1 cellular context compared by ENCODE assay signal in genomic region chr16:89159174-89159849, GRCh38.
TF ChIP-seq lines count a peak whose summit lies in the region.

No MANE protein-coding gene starts in this region.

TF ChIP-seq in HepG2, 621 proteins besides CTCF, POLR2A, EP300 and RAD21 (continued from another document and continues in another):
- peak; percentile 60; the same call in 1 of the 2 replicates for TF ChIP-seq ZNF280D (CRISPR knock-in tag; IDR thresholded peaks at IDR 0.05)
- TF ChIP-seq XRCC5 (optimal IDR thresholded peaks at IDR 0.05; ENCODE audit: low read length): no peak
- TF ChIP-seq RBFOX2 (IDR thresholded peaks at IDR 0.05; ENCODE audit: low read depth, low read length): no peak
- TF ChIP-seq, protein P1, sequence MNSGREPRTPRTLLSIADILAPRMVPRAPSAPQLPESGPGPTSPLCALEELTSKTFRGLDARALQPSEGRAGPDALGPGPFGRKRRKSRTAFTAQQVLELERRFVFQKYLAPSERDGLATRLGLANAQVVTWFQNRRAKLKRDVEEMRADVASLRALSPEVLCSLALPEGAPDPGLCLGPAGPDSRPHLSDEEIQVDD (CRISPR knock-in tag; IDR thresholded peaks at IDR 0.05; ENCODE audit: borderline replicate concordance): peak; percentile 81; the same call in 1 of the 2 replicates
- TF ChIP-seq ZBTB38 (CRISPR knock-in tag; IDR thresholded peaks at IDR 0.05): peak; percentile 91
- TF ChIP-seq KLF11 (CRISPR knock-in tag; IDR thresholded peaks at IDR 0.05): peak; percentile 66; the same call in 1 of the 2 replicates
- TF ChIP-seq ZBTB46 (CRISPR knock-in tag; IDR thresholded peaks at IDR 0.05; ENCODE audit: borderline replicate concordance): no peak; the same call in 1 of the 2 replicates
- TF ChIP-seq EEA1 (CRISPR knock-in tag; IDR thresholded peaks at IDR 0.05; ENCODE audit: borderline replicate concordance): peak; percentile 58; the same call in 1 of the 2 replicates
- TF ChIP-seq, protein P2, sequence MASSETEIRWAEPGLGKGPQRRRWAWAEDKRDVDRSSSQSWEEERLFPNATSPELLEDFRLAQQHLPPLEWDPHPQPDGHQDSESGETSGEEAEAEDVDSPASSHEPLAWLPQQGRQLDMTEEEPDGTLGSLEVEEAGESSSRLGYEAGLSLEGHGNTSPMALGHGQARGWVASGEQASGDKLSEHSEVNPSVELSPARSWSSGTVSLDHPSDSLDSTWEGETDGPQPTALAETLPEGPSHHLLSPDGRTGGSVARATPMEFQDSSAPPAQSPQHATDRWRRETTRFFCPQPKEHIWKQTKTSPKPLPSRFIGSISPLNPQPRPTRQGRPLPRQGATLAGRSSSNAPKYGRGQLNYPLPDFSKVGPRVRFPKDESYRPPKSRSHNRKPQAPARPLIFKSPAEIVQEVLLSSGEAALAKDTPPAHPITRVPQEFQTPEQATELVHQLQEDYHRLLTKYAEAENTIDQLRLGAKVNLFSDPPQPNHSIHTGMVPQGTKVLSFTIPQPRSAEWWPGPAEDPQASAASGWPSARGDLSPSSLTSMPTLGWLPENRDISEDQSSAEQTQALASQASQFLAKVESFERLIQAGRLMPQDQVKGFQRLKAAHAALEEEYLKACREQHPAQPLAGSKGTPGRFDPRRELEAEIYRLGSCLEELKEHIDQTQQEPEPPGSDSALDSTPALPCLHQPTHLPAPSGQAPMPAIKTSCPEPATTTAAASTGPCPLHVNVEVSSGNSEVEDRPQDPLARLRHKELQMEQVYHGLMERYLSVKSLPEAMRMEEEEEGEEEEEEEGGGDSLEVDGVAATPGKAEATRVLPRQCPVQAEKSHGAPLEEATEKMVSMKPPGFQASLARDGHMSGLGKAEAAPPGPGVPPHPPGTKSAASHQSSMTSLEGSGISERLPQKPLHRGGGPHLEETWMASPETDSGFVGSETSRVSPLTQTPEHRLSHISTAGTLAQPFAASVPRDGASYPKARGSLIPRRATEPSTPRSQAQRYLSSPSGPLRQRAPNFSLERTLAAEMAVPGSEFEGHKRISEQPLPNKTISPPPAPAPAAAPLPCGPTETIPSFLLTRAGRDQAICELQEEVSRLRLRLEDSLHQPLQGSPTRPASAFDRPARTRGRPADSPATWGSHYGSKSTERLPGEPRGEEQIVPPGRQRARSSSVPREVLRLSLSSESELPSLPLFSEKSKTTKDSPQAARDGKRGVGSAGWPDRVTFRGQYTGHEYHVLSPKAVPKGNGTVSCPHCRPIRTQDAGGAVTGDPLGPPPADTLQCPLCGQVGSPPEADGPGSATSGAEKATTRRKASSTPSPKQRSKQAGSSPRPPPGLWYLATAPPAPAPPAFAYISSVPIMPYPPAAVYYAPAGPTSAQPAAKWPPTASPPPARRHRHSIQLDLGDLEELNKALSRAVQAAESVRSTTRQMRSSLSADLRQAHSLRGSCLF (CRISPR knock-in tag; IDR thresholded peaks at IDR 0.05; ENCODE audit: borderline replicate concordance): no peak
- no peak for TF ChIP-seq RFX5 (IDR thresholded peaks at IDR 0.05; ENCODE audit: low read depth, low read length)
- no peak for TF ChIP-seq SOX13 (IDR thresholded peaks at IDR 0.05)
- TF ChIP-seq SOX13 (CRISPR knock-in tag; conservative IDR thresholded peaks at IDR 0.05 in 1 of 2, IDR thresholded peaks at IDR 0.05 in 1 of 2): peak in 1 of 2 experiments; percentile 49; a peak in 1 of 4 replicates
- TF ChIP-seq, protein P3, sequence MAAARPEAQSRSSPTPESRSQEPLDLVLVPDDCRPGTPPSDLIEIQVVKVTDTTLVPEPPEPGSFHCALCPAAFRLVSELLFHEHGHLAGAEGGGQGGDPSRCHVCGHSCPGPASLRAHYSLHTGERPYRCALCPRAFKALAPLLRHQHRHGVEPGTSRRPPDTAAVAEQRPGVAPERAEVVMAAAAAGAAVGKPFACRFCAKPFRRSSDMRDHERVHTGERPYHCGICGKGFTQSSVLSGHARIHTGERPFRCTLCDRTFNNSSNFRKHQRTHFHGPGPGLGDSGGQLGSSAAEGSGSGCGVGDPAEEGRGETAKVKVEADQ (CRISPR knock-in tag; IDR thresholded peaks at IDR 0.05; ENCODE audit: borderline replicate concordance): peak; percentile 97
- TF ChIP-seq MAX (IDR thresholded peaks at IDR 0.05): peak; percentile 96
- TF ChIP-seq, protein P4, sequence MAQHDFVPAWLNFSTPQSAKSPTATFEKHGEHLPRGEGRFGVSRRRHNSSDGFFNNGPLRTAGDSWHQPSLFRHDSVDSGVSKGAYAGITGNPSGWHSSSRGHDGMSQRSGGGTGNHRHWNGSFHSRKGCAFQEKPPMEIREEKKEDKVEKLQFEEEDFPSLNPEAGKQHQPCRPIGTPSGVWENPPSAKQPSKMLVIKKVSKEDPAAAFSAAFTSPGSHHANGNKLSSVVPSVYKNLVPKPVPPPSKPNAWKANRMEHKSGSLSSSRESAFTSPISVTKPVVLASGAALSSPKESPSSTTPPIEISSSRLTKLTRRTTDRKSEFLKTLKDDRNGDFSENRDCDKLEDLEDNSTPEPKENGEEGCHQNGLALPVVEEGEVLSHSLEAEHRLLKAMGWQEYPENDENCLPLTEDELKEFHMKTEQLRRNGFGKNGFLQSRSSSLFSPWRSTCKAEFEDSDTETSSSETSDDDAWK (CRISPR knock-in tag; IDR thresholded peaks at IDR 0.05): no peak
- no peak for TF ChIP-seq HDAC6 (IDR thresholded peaks at IDR 0.05; ENCODE audit: low read depth, low read length)
- TF ChIP-seq ZNF781 (CRISPR knock-in tag; IDR thresholded peaks at IDR 0.05; ENCODE audit: borderline replicate concordance, not compliant biosample characterization): no peak
- TF ChIP-seq RCOR2 (CRISPR knock-in tag; IDR thresholded peaks at IDR 0.05): peak; percentile 60; the same call in 1 of the 2 replicates
- TF ChIP-seq ZNF550 (CRISPR knock-in tag; IDR thresholded peaks at IDR 0.05; ENCODE audit: borderline replicate concordance): no peak
- TF ChIP-seq ZNF121 (CRISPR knock-in tag; IDR thresholded peaks at IDR 0.05): no peak
- TF ChIP-seq, protein P5, sequence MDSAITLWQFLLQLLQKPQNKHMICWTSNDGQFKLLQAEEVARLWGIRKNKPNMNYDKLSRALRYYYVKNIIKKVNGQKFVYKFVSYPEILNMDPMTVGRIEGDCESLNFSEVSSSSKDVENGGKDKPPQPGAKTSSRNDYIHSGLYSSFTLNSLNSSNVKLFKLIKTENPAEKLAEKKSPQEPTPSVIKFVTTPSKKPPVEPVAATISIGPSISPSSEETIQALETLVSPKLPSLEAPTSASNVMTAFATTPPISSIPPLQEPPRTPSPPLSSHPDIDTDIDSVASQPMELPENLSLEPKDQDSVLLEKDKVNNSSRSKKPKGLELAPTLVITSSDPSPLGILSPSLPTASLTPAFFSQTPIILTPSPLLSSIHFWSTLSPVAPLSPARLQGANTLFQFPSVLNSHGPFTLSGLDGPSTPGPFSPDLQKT (CRISPR knock-in tag; IDR thresholded peaks at IDR 0.05; ENCODE audit: borderline replicate concordance): no peak
- TF ChIP-seq, protein P6, sequence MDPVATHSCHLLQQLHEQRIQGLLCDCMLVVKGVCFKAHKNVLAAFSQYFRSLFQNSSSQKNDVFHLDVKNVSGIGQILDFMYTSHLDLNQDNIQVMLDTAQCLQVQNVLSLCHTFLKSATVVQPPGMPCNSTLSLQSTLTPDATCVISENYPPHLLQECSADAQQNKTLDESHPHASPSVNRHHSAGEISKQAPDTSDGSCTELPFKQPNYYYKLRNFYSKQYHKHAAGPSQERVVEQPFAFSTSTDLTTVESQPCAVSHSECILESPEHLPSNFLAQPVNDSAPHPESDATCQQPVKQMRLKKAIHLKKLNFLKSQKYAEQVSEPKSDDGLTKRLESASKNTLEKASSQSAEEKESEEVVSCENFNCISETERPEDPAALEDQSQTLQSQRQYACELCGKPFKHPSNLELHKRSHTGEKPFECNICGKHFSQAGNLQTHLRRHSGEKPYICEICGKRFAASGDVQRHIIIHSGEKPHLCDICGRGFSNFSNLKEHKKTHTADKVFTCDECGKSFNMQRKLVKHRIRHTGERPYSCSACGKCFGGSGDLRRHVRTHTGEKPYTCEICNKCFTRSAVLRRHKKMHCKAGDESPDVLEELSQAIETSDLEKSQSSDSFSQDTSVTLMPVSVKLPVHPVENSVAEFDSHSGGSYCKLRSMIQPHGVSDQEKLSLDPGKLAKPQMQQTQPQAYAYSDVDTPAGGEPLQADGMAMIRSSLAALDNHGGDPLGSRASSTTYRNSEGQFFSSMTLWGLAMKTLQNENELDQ (CRISPR knock-in tag; IDR thresholded peaks at IDR 0.05; ENCODE audit: borderline replicate concordance): no peak
- TF ChIP-seq CC2D1A (CRISPR knock-in tag; IDR thresholded peaks at IDR 0.05): no peak
- no peak for TF ChIP-seq SMARCE1 (IDR thresholded peaks at IDR 0.05; ENCODE audit: borderline replicate concordance)
- peak; percentile 99 for TF ChIP-seq BCL3 (CRISPR knock-in tag; IDR thresholded peaks at IDR 0.05)
- TF ChIP-seq NR2C2 (CRISPR knock-in tag; IDR thresholded peaks at IDR 0.05; ENCODE audit: borderline replicate concordance): peak; percentile 52
- no peak for TF ChIP-seq IKZF1 (IDR thresholded peaks at IDR 0.05)
- peak; percentile 28; the same call in 1 of the 2 replicates for TF ChIP-seq NR2F6 (IDR thresholded peaks at IDR 0.05)
- TF ChIP-seq NR2F6 (CRISPR knock-in tag; IDR thresholded peaks at IDR 0.05): peak; percentile 80; the same call in 1 of the 2 replicates
- no peak for TF ChIP-seq CHD2 (IDR thresholded peaks at IDR 0.05; ENCODE audit: low read depth, low read length)
- no peak for TF ChIP-seq MBNL3 (CRISPR knock-in tag; conservative IDR thresholded peaks at IDR 0.05)
- 0 out of 2 replicates have a peak, but pooled peaks have one; percentile 82 for TF ChIP-seq ZNF83 (CRISPR knock-in tag; IDR thresholded peaks at IDR 0.05; ENCODE audit: borderline replicate concordance)
- peak; percentile 94; the same call in 1 of the 2 replicates for TF ChIP-seq REXO4 (CRISPR knock-in tag; IDR thresholded peaks at IDR 0.05; ENCODE audit: borderline replicate concordance)
- peak; percentile 23; the same call in 1 of the 2 replicates for TF ChIP-seq ZBTB20 (CRISPR knock-in tag; IDR thresholded peaks at IDR 0.05; ENCODE audit: borderline replicate concordance, low read depth)
- TF ChIP-seq, protein P7, sequence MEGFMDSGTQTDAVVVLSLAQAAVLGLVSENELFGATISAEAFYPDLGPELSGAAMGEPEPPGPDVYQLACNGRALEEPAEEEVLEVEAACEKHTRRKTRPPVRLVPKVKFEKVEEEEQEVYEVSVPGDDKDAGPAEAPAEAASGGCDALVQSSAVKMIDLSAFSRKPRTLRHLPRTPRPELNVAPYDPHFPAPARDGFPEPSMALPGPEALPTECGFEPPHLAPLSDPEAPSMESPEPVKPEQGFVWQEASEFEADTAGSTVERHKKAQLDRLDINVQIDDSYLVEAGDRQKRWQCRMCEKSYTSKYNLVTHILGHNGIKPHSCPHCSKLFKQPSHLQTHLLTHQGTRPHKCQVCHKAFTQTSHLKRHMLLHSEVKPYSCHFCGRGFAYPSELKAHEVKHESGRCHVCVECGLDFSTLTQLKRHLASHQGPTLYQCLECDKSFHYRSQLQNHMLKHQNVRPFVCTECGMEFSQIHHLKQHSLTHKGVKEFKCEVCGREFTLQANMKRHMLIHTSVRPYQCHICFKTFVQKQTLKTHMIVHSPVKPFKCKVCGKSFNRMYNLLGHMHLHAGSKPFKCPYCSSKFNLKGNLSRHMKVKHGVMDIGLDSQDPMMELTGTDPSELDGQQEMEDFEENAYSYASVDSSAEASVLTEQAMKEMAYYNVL (CRISPR knock-in tag; IDR thresholded peaks at IDR 0.05; ENCODE audit: borderline replicate concordance): peak; percentile 39; the same call in 1 of the 2 replicates
- no peak for TF ChIP-seq ZFP82 (CRISPR knock-in tag; IDR thresholded peaks at IDR 0.05; ENCODE audit: borderline replicate concordance)
- TF ChIP-seq MED8 (CRISPR knock-in tag; IDR thresholded peaks at IDR 0.05; ENCODE audit: insufficient replicate concordance): no peak
- TF ChIP-seq ATRX (CRISPR knock-in tag; IDR thresholded peaks at IDR 0.05; ENCODE audit: borderline replicate concordance): no peak
- TF ChIP-seq HDAC1 (CRISPR knock-in tag; IDR thresholded peaks at IDR 0.05): peak; percentile 89
- peak; percentile 64; the same call in 1 of the 2 replicates for TF ChIP-seq TRIM24 (CRISPR knock-in tag; IDR thresholded peaks at IDR 0.05)
